1 cellular context compared by ENCODE assay signal in the genomic region with DNA sequence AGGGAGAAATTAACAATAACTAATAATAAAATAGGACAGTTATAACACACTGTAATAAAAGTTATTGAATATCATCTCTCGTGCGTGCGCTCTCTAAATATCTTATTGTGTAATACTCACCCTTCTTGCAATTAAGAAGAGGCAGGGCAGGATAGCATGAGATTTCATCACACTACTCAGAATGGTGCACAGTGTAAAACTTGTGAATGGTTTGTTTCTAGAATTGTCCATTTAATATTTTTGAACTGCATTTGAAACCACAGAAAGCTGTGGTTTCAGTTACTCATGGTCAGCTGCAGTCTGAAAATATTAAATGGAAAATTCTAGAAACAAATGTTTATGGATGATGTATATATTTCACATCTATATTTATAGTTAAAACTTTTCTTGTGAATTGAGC.
TF ChIP-seq lines count a peak whose summit lies in the region.

No MANE protein-coding gene starts in this region.

TF ChIP-seq in SK-N-SH treated with all-trans-retinoic acid at 6 μM for 48 hours, 23 proteins besides CTCF, POLR2A, EP300 and RAD21 (continued from another document):
- TF ChIP-seq, protein P1, sequence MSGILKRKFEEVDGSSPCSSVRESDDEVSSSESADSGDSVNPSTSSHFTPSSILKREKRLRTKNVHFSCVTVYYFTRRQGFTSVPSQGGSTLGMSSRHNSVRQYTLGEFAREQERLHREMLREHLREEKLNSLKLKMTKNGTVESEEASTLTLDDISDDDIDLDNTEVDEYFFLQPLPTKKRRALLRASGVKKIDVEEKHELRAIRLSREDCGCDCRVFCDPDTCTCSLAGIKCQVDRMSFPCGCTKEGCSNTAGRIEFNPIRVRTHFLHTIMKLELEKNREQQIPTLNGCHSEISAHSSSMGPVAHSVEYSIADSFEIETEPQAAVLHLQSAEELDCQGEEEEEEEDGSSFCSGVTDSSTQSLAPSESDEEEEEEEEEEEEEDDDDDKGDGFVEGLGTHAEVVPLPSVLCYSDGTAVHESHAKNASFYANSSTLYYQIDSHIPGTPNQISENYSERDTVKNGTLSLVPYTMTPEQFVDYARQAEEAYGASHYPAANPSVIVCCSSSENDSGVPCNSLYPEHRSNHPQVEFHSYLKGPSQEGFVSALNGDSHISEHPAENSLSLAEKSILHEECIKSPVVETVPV (CRISPR knock-in tag; IDR thresholded peaks at IDR 0.05) = no peak
- TF ChIP-seq CREB5 (CRISPR knock-in tag; IDR thresholded peaks at IDR 0.05; ENCODE audit: low read depth) = no peak
- TF ChIP-seq ARNTL (CRISPR knock-in tag; IDR thresholded peaks at IDR 0.05; ENCODE audit: borderline replicate concordance, low read depth) = no peak
- TF ChIP-seq, protein P2, sequence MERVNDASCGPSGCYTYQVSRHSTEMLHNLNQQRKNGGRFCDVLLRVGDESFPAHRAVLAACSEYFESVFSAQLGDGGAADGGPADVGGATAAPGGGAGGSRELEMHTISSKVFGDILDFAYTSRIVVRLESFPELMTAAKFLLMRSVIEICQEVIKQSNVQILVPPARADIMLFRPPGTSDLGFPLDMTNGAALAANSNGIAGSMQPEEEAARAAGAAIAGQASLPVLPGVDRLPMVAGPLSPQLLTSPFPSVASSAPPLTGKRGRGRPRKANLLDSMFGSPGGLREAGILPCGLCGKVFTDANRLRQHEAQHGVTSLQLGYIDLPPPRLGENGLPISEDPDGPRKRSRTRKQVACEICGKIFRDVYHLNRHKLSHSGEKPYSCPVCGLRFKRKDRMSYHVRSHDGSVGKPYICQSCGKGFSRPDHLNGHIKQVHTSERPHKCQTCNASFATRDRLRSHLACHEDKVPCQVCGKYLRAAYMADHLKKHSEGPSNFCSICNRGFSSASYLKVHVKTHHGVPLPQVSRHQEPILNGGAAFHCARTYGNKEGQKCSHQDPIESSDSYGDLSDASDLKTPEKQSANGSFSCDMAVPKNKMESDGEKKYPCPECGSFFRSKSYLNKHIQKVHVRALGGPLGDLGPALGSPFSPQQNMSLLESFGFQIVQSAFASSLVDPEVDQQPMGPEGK (CRISPR knock-in tag; IDR thresholded peaks at IDR 0.05; ENCODE audit: borderline replicate concordance) = no peak
- TF ChIP-seq ZNF8 (CRISPR knock-in tag; IDR thresholded peaks at IDR 0.05) = no peak
- no peak for TF ChIP-seq ESRRG (CRISPR knock-in tag; IDR thresholded peaks at IDR 0.05)
- no peak for TF ChIP-seq ZC3H10 (CRISPR knock-in tag; IDR thresholded peaks at IDR 0.05)
- no peak for TF ChIP-seq ZFP3 (CRISPR knock-in tag; IDR thresholded peaks at IDR 0.05)
